Comparison of ENCODE assay signal across 1 cellular context in the genomic region with DNA sequence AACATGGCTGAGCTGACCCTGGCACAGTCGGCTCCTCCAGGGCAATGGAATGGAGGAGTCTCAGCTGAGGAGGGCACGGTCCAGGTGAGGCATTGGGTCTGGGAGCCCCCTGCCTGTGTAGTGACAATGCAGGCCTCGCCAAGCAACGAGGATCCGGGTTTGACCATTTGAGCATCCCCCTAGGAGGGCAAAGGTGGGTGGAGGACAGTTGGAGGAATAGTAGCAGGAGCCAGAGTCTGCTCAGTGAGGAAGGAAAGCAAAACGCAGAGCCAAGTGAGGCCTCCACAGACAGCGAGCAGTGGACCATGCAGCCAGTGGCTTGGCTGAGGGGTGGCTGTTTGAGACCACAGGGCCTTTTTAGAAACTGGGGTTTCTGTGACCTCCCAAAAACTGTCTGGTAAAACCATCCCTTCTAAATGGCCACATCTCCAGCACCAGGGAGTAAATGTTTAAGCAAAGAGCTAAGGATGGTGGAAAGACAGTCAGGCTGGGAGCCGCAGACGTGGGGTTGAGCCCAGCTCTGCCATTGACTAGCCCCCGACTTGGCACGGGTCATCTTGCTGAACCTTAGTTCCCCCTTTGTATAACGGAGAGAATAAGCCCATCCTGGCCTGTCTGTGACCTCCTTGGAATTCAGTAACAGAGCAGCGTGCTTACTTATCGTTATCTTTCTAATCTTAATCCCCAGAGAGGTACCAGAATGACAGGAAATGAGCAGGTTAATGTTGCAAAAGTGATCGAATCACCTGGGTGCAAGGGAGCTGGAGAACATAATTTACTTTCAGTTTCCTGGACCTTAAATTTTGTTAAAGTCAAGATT.
A peak's percentile ranks its signal among the peaks of the same experiment; 100 is the strongest.
TF ChIP-seq lines count a peak whose summit lies in the region.

No MANE protein-coding gene starts in this region.

TF ChIP-seq in GM12878, 131 proteins besides CTCF, POLR2A, EP300 and RAD21 (continued from another document):
- TF ChIP-seq, protein P1, sequence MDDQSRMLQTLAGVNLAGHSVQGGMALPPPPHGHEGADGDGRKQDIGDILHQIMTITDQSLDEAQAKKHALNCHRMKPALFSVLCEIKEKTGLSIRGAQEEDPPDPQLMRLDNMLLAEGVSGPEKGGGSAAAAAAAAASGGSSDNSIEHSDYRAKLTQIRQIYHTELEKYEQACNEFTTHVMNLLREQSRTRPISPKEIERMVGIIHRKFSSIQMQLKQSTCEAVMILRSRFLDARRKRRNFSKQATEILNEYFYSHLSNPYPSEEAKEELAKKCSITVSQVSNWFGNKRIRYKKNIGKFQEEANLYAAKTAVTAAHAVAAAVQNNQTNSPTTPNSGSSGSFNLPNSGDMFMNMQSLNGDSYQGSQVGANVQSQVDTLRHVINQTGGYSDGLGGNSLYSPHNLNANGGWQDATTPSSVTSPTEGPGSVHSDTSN (IDR thresholded peaks at IDR 0.05; ENCODE audit: insufficient replicate concordance, low read depth, low read length): no peak
- TF ChIP-seq ZNF622 (IDR thresholded peaks at IDR 0.05) (no peak), DPF2 (IDR thresholded peaks at IDR 0.05) (0 out of 2 replicates have a peak, but pooled peaks have one; percentile 23), RAD51 (IDR thresholded peaks at IDR 0.05) (no peak), HDAC6 (IDR thresholded peaks at IDR 0.05; ENCODE audit: unreplicated experiment) (no peak), MEF2B (IDR thresholded peaks at IDR 0.05; ENCODE audit: partially characterized antibody, poor library complexity, severe bottlenecking) (peak; percentile 31), RUNX3 (IDR thresholded peaks at IDR 0.05; ENCODE audit: low read length) (peak; percentile 86), LARP7 (IDR thresholded peaks at IDR 0.05) (no peak), SREBF2 (IDR thresholded peaks at IDR 0.05; ENCODE audit: low read length) (no peak), ZNF207 (IDR thresholded peaks at IDR 0.05; ENCODE audit: borderline replicate concordance) (no peak), IRF4 (IDR thresholded peaks at IDR 0.05; ENCODE audit: low read depth, low read length) (no peak), PAX5 (IDR thresholded peaks at IDR 0.05; ENCODE audit: borderline replicate concordance, low read depth, low read length) (peak; percentile 67; the same call in 1 of the 2 replicates), ZZZ3 (IDR thresholded peaks at IDR 0.05; ENCODE audit: control insufficient read depth, insufficient read length, low read depth) (no peak)
- TF ChIP-seq, protein P2, sequence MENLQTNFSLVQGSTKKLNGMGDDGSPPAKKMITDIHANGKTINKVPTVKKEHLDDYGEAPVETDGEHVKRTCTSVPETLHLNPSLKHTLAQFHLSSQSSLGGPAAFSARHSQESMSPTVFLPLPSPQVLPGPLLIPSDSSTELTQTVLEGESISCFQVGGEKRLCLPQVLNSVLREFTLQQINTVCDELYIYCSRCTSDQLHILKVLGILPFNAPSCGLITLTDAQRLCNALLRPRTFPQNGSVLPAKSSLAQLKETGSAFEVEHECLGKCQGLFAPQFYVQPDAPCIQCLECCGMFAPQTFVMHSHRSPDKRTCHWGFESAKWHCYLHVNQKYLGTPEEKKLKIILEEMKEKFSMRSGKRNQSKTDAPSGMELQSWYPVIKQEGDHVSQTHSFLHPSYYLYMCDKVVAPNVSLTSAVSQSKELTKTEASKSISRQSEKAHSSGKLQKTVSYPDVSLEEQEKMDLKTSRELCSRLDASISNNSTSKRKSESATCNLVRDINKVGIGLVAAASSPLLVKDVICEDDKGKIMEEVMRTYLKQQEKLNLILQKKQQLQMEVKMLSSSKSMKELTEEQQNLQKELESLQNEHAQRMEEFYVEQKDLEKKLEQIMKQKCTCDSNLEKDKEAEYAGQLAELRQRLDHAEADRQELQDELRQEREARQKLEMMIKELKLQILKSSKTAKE (IDR thresholded peaks at IDR 0.05; ENCODE audit: low read depth, poor library complexity, severe bottlenecking): peak; percentile 54
- TF ChIP-seq, protein P3, sequence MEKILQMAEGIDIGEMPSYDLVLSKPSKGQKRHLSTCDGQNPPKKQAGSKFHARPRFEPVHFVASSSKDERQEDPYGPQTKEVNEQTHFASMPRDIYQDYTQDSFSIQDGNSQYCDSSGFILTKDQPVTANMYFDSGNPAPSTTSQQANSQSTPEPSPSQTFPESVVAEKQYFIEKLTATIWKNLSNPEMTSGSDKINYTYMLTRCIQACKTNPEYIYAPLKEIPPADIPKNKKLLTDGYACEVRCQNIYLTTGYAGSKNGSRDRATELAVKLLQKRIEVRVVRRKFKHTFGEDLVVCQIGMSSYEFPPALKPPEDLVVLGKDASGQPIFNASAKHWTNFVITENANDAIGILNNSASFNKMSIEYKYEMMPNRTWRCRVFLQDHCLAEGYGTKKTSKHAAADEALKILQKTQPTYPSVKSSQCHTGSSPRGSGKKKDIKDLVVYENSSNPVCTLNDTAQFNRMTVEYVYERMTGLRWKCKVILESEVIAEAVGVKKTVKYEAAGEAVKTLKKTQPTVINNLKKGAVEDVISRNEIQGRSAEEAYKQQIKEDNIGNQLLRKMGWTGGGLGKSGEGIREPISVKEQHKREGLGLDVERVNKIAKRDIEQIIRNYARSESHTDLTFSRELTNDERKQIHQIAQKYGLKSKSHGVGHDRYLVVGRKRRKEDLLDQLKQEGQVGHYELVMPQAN (conservative IDR thresholded peaks at IDR 0.05): no peak
